In the genomic region with DNA sequence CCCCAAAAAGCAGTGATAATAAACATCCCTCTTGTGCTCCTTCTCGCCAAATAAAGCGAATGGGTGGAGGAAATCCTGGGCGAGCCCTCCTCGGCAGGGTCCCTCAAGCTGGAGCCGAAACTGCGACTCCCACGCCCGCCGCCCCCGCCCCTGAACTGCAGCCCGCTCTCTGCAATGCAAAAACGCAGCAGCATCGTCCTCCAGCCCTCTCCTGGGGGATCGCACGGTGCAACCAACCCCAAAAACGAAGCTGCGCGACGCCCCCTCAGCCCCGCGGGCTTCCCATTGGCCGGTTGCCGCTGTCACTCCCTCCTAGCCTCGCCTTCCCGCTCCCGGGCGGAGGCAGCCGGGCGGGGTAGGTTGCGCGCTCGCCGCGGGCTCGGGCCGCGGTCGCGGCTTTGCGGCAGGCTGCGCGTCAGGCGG, we compare ENCODE assay signal across 8 cellular contexts. TPM values are rescaled to one million over a fixed set of nuclear protein-coding genes. Genes with fewer than 3 reads are reported as not detected.
A peak's percentile ranks its signal among the peaks of the same experiment; 100 is the strongest.
DNase-seq lines count a peak whose midpoint lies in the region; ATAC-seq and TF ChIP-seq lines count a peak whose summit lies in the region.

A gene with protein sequence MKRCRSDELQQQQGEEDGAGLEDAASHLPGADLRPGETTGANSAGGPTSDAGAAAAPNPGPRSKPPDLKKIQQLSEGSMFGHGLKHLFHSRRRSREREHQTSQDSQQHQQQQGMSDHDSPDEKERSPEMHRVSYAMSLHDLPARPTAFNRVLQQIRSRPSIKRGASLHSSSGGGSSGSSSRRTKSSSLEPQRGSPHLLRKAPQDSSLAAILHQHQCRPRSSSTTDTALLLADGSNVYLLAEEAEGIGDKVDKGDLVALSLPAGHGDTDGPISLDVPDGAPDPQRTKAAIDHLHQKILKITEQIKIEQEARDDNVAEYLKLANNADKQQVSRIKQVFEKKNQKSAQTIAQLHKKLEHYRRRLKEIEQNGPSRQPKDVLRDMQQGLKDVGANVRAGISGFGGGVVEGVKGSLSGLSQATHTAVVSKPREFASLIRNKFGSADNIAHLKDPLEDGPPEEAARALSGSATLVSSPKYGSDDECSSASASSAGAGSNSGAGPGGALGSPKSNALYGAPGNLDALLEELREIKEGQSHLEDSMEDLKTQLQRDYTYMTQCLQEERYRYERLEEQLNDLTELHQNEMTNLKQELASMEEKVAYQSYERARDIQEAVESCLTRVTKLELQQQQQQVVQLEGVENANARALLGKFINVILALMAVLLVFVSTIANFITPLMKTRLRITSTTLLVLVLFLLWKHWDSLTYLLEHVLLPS (plus strand): TSS at position 363 of the 423 bp plus-strand sequence. CDS start 619 bp downstream, outside the sequence.

- H3K4me3 ChIP-seq in esophagus squamous epithelium (peak within 1 kb of the TSS; percentile 41 to 73 (median 58)), muscle layer of colon (ENCODE audit: low read depth in 1 of 2, low read length in 2 of 2) (peak within 1 kb of the TSS; percentile 72 to 79)

- WGBS in esophagus squamous epithelium, 2 donors: 0% methylated on average over 2 of the region's 43 CpGs

- ATAC-seq in GM19463 (IDR thresholded peaks at IDR 0.05; ENCODE audit: unreplicated experiment): peak; percentile 47

- H3K9ac ChIP-seq in muscle layer of colon (ENCODE audit: low read length): peak within 1 kb of the TSS; percentile 21

- DNase-seq in AG09319 (ENCODE audit: extremely low read depth, low read depth): peak; percentile 50
- DNase-seq in LHCN-M2 (ENCODE audit: low read depth): peak; percentile 80
- DNase-seq in RPMI7951 (ENCODE audit: low read depth): peak; percentile 91
- peak; percentile 57 for DNase-seq in activated T-helper 1 cell treated with Interleukin-2 at 50 U/mL for 16 hours (ENCODE audit: low read depth)
- DNase-seq in esophagus squamous epithelium (lab: John Stamatoyannopoulos, UW): no peak
- DNase-seq in stimulated activated CD8-positive, alpha-beta memory T cell treated with anti-CD3 and anti-CD28 coated beads, Interleukin-4, amount 100 ng/mL, for 48 hours: peak; percentile 90

- TF ChIP-seq POLR2A in esophagus squamous epithelium (IDR thresholded peaks at IDR 0.05): peak in 1 of 4 donors; percentile 27

- intact Hi-C loops in esophagus squamous epithelium (cut with DNase I): no loop called here

- H3K4me1 ChIP-seq in esophagus squamous epithelium (peaks cover 23 to 46% (median 28%) of the 10 kb centered on the region in 3 donors), muscle layer of colon (ENCODE audit: insufficient read depth, low read length) (peaks cover 23% of the 10 kb centered on the region)

- H3K9me3 ChIP-seq in esophagus squamous epithelium (no peaks in the 10 kb centered on the region), muscle layer of colon (ENCODE audit: low read length) (no peaks in the 10 kb centered on the region)

- no peaks in the 10 kb centered on the region for H3K27me3 ChIP-seq in esophagus squamous epithelium
- no peaks in the 10 kb centered on the region for H3K27me3 ChIP-seq in muscle layer of colon (ENCODE audit: control insufficient read depth in 1 of 2, insufficient read depth in 2 of 2, low read length in 2 of 2)

- no peaks in the 10 kb centered on the region for H3K36me3 ChIP-seq in esophagus squamous epithelium
- H3K36me3 ChIP-seq in muscle layer of colon (ENCODE audit: insufficient read depth, low read length): no peaks in the 10 kb centered on the region

- TF ChIP-seq CTCF in AG09319 (IDR thresholded peaks at IDR 0.05; ENCODE audit: low read depth, low read length) (peak; percentile 3; the same call in 1 of the 2 replicates), esophagus squamous epithelium (IDR thresholded peaks at IDR 0.05) (no peak)

- peak within 1 kb of the TSS in 3 of 4 donors; percentile 19 to 44 (median 29) for H3K27ac ChIP-seq in esophagus squamous epithelium
- H3K27ac ChIP-seq in muscle layer of colon (ENCODE audit: low read depth, low read length): peak within 1 kb of the TSS; percentile 60

RNA-seq across cellular contexts. Expression of the gene that starts here (rescaled TPM):
- total RNA-seq in LHCN-M2 (2014; rRNA removed) (2.8 and 3.3 TPM in 2 replicates), esophagus squamous epithelium (1 to 10 TPM in 1 of 4 donors, under 1 TPM in 3; 0.76 to 1.9 (median 0.91) TPM)
- polyA plus RNA-seq in LHCN-M2 (2012): 4.4 TPM
- total RNA-seq in RPMI7951 (2014; rRNA removed; shearing (Covaris generic)): 0.48 and 1.1 TPM in 2 replicates
